ENCODE assay signal across 42 cellular contexts in the genomic region with DNA sequence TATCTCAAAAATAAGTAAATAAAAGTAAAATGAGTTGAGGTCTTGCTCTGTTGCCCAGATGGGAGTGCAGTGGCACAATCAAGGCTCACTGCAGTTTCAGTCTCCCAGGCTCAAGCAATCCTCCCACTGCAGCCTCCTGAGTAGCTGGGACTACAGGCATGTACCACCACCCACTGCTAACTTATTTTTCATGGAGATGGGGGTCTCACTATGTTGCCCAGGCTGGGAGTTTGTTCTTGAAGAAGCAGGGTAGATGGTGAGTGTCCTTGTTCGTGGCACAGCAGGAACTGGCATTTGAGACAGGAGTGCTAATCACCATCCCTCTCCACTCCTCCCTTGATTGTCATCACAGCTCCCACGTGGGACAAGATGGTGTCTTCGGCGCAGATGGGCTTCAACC. TPM values are rescaled to one million over a fixed set of nuclear protein-coding genes. Genes with fewer than 3 reads are reported as not detected.
DNase-seq lines count a peak whose midpoint lies in the region; ATAC-seq, FAIRE-seq and TF ChIP-seq lines count a peak whose summit lies in the region.
"Had no signal": no experiment of that assay in that cellular context is flagged by ENCODE, and none has a peak within 500 bp of the region (broad histone marks: within the 10 kb centered on the region; RNA-seq: fewer than 3 reads in every experiment).

No MANE protein-coding gene starts in this region.

- H3K79me2 ChIP-seq in K562 (ENCODE audit: control insufficient read depth, insufficient read depth, low read length) = peaks cover 11% of the 10 kb centered on the region; the same call in 2 of the 3 replicates
- no peaks in the 10 kb centered on the region for H3K79me2 ChIP-seq in H1 (ENCODE audit: control insufficient read depth in 1 of 2, insufficient read depth in 2 of 2, low read length in 2 of 2)
- no peaks in the 10 kb centered on the region for H3K79me2 ChIP-seq in trophoblast cell (ENCODE audit: control insufficient read depth, insufficient read depth, low read length, poor library complexity)

- H3K4me1 Mint-ChIP-seq in WTC11 = 0 out of 2 replicates have a peak, but pooled peaks cover 6% of the 10 kb centered on the region
- H3K4me1 Mint-ChIP-seq in nephron progenitor cell = no peaks in the 10 kb centered on the region

- H4K8ac ChIP-seq in H1 (ENCODE audit: extremely low read depth, insufficient read depth, low read length) (no peak overlapping the region), trophoblast cell (ENCODE audit: low read depth, low read length) (no peak overlapping the region)

- TF ChIP-seq RAD21 in K562 (CRISPR knock-in tag; conservative IDR thresholded peaks at IDR 0.05 in 1 of 2, IDR thresholded peaks at IDR 0.05 in 1 of 2) (no peak), H1 (IDR thresholded peaks at IDR 0.05 in 1 of 2, conservative IDR thresholded peaks at IDR 0.05 in 1 of 2; ENCODE audit: low read depth in 2 of 2, low read length in 2 of 2) (no peak)

- no peak overlapping the region for H2BK12ac ChIP-seq in H1 (ENCODE audit: low read depth, low read length)
- H2BK12ac ChIP-seq in trophoblast cell (ENCODE audit: low read length) = no peak overlapping the region

- H3K9me3 ChIP-seq in K562 (replicated peaks; ENCODE audit: control insufficient read depth, insufficient read depth, low read depth, low read length) (no peaks in the 10 kb centered on the region), H1 (ENCODE audit: insufficient read depth in 2 of 2, low read depth in 1 of 2, low read length in 1 of 2) (no peaks in the 10 kb centered on the region), trophoblast cell (ENCODE audit: insufficient read depth, low read depth, low read length) (peaks cover 2% of the 10 kb centered on the region), stomach (peaks cover 0 to 3% (median 0%) of the 10 kb centered on the region in 4 donors)
- H3K9me3 ChIP-seq: A549, BE2C, Caco-2 had no signal

- H4K20me1 ChIP-seq in K562 (replicated peaks; ENCODE audit: control insufficient read depth, insufficient read depth, low read length) = no peaks in the 10 kb centered on the region
- no peaks in the 10 kb centered on the region for H4K20me1 ChIP-seq in H1 (replicated peaks in 1 of 2; ENCODE audit: control insufficient read depth in 1 of 2, insufficient read depth in 2 of 2, low read length in 2 of 2)
- H4K20me1 ChIP-seq: BLaER1; BLaER1 treated with 17β-estradiol and CSF1 and Interleukin-3, amounts not matched to agents 10 nM and 100 nM had no signal

- TF ChIP-seq EP300 in K562 (IDR thresholded peaks at IDR 0.05; ENCODE audit: low read length) = no peak
- no peak for TF ChIP-seq EP300 in H1 (IDR thresholded peaks at IDR 0.05; ENCODE audit: borderline replicate concordance in 1 of 2, low read depth in 2 of 2, low read length in 2 of 2)
- no peak for TF ChIP-seq EP300 in stomach (IDR thresholded peaks at IDR 0.05)

- H4K12ac ChIP-seq in trophoblast cell (ENCODE audit: low read depth, low read length) = no peak overlapping the region

- H3K4me1 ChIP-seq in K562 (replicated peaks in 1 of 2; ENCODE audit: control insufficient read depth in 2 of 2, insufficient read depth in 2 of 2, low read length in 2 of 2) (peaks cover 0 to 7% of the 10 kb centered on the region in 2 experiments; a peak in 2 of 5 replicates), H1 (replicated peaks in 1 of 4; ENCODE audit: control insufficient read depth in 3 of 4, insufficient read depth in 4 of 4, low read length in 3 of 4) (no peaks in the 10 kb centered on the region), trophoblast cell (ENCODE audit: control insufficient read depth in 1 of 2, insufficient read depth in 2 of 2, low read length in 2 of 2) (no peaks in the 10 kb centered on the region), stomach (no peaks in the 10 kb centered on the region)
- H3K4me1 ChIP-seq: BE2C, Caco-2 had no signal

- H3K23ac ChIP-seq in H1 (ENCODE audit: insufficient read length) = no peak overlapping the region
- no peak overlapping the region for H3K23ac ChIP-seq in trophoblast cell (ENCODE audit: low read length)

- H3K27me3 ChIP-seq in K562 (ENCODE audit: control insufficient read depth in 2 of 2, insufficient read depth in 2 of 2, low read length in 2 of 2) (no peaks in the 10 kb centered on the region; a peak in 1 of 5 replicates), H1 (replicated peaks in 1 of 4; ENCODE audit: control insufficient read depth in 3 of 4, extremely low read depth in 1 of 4, insufficient read depth in 3 of 4, low read length in 3 of 4) (no peaks in the 10 kb centered on the region), trophoblast cell (ENCODE audit: insufficient read depth, low read length) (no peaks in the 10 kb centered on the region), stomach (peaks cover 0 to 5% (median 0%) of the 10 kb centered on the region in 3 donors)
- H3K27me3 ChIP-seq: BLaER1; BLaER1 treated with 17β-estradiol and CSF1 and Interleukin-3, amounts not matched to agents 10 nM and 100 nM had no signal

- no peak overlapping the region for H4K5ac ChIP-seq in H1 (ENCODE audit: insufficient read length, low read depth, low read length)

- CTCF ChIA-PET in WTC11 (lab: Charles Lee) (interaction anchor here (1.3 kb wide), 1 partner anchor 88 kb away, joined by 3 read pairs; no protein-coding TSS in a partner anchor), K562 (lab: Yijun Ruan, JAX; ENCODE audit: low intra/inter-chr PET ratio) (no interaction called here), H1 (lab: Charles Lee; ENCODE audit: partially characterized antibody) (no interaction called here)

- H2BK120ac ChIP-seq in H1 (replicated peaks; ENCODE audit: low read depth, low read length) (no peak overlapping the region), trophoblast cell (ENCODE audit: insufficient read depth, low read length, poor library complexity) (no peak overlapping the region)

- no peak overlapping the region for H2AFZ ChIP-seq in K562 (ENCODE audit: low read depth, low read length)
- H2AFZ ChIP-seq in H1 (ENCODE audit: low read length) = no peak overlapping the region
- H2AFZ ChIP-seq in trophoblast cell (ENCODE audit: insufficient read depth, low read length, poor library complexity) = no peak overlapping the region

- H3K27ac Mint-ChIP-seq in WTC11 (no peak overlapping the region), nephron progenitor cell (no peak overlapping the region)
- H3K27ac Mint-ChIP-seq: B cell; CD4-positive, alpha-beta memory T cell; CD4-positive, alpha-beta T cell; CD4-positive, CD25-positive, alpha-beta regulatory T cell; CD8-positive, alpha-beta memory T cell; CD8-positive, alpha-beta T cell had no signal

- H3K4me3 Mint-ChIP-seq in WTC11 = no peak overlapping the region
- no peak overlapping the region for H3K4me3 Mint-ChIP-seq in nephron progenitor cell
- H3K4me3 Mint-ChIP-seq: B cell; CD4-positive, alpha-beta memory T cell; CD4-positive, alpha-beta T cell; CD4-positive, CD25-positive, alpha-beta regulatory T cell; CD8-positive, alpha-beta memory T cell; CD8-positive, alpha-beta T cell had no signal

- H3K27me3 Mint-ChIP-seq in WTC11 (ENCODE audit: low read depth) (no peaks in the 10 kb centered on the region; the same call in 1 of the 2 replicates), nephron progenitor cell (ENCODE audit: low read depth, poor library complexity) (peaks cover 9% of the 10 kb centered on the region)
- H3K27me3 Mint-ChIP-seq: B cell; CD4-positive, alpha-beta memory T cell; CD8-positive, alpha-beta memory T cell had no signal

- H2BK5ac ChIP-seq in H1 (ENCODE audit: low read depth, low read length) (no peak overlapping the region), trophoblast cell (ENCODE audit: low read depth, low read length, poor library complexity) (no peak overlapping the region)

- H3K4me2 ChIP-seq in K562 (ENCODE audit: insufficient read depth, low read length) (no peak overlapping the region), H1 (ENCODE audit: insufficient read depth in 1 of 2, low read depth in 2 of 2, low read length in 2 of 2) (no peak overlapping the region), trophoblast cell (ENCODE audit: low read length) (no peak overlapping the region)
- H3K4me2 ChIP-seq: A549; BLaER1; BLaER1 treated with 17β-estradiol and CSF1 and Interleukin-3, amounts not matched to agents 10 nM and 100 nM had no signal

- H3K4me3 ChIP-seq in K562 = no peak overlapping the region
- no peak overlapping the region for H3K4me3 ChIP-seq in H1 (ENCODE audit: extremely low read depth in 1 of 4, insufficient read depth in 2 of 4, low read depth in 3 of 4, low read length in 4 of 4)
- H3K4me3 ChIP-seq in trophoblast cell (ENCODE audit: low read depth, low read length) = no peak overlapping the region
- H3K4me3 ChIP-seq in stomach = no peak overlapping the region
- H3K4me3 ChIP-seq: A549; BLaER1; BLaER1 treated with 17β-estradiol and CSF1 and Interleukin-3, amounts not matched to agents 10 nM and 100 nM had no signal

- intact Hi-C loops in K562 (cut with micrococcal nuclease) = no loop called here
- intact Hi-C loops in stomach (cut with DNase I; ENCODE audit: low total_unique reads) = no loop called here

- no peak overlapping the region for H3K56ac ChIP-seq in H1 (replicated peaks; ENCODE audit: insufficient read length, low read depth, low read length)

- no peak overlapping the region for H2BK20ac ChIP-seq in H1 (ENCODE audit: low read length)

- H3K27ac ChIP-seq in K562 (ENCODE audit: extremely low read depth, low read depth, low read length) (no peak overlapping the region), H1 (ENCODE audit: low read depth, low read length) (no peak overlapping the region), trophoblast cell (ENCODE audit: low read depth, low read length) (no peak overlapping the region), stomach (no peak overlapping the region)
- H3K27ac ChIP-seq: 22Rv1; A549; BLaER1; BLaER1 treated with 17β-estradiol and CSF1 and Interleukin-3, amounts not matched to agents 10 nM and 100 nM; C4-2B had no signal

- H3K9ac ChIP-seq in K562 (ENCODE audit: insufficient read depth in 1 of 2, low read depth in 2 of 2, low read length in 2 of 2) (no peak overlapping the region), H1 (replicated peaks in 1 of 4; ENCODE audit: extremely low read depth in 1 of 4, low read depth in 3 of 4, low read length in 3 of 4) (no peak overlapping the region), trophoblast cell (ENCODE audit: low read length) (peak overlapping the region; percentile 36)
- H3K9ac ChIP-seq: BLaER1; BLaER1 treated with 17β-estradiol and CSF1 and Interleukin-3, amounts not matched to agents 10 nM and 100 nM had no signal

- no peaks in the 10 kb centered on the region for H3K9me1 ChIP-seq in K562 (ENCODE audit: control insufficient read depth, insufficient read depth, low read length)

- H3K4ac ChIP-seq in H1 (replicated peaks; ENCODE audit: insufficient read length, low read depth, low read length) = no peak overlapping the region
- H3K4ac ChIP-seq in trophoblast cell (ENCODE audit: low read depth, low read length) = no peak overlapping the region

- no peak for TF ChIP-seq POLR2A in K562 (conservative IDR thresholded peaks at IDR 0.05)
- TF ChIP-seq POLR2A in H1 (IDR thresholded peaks at IDR 0.05; ENCODE audit: control extremely low read depth in 1 of 2, low read depth in 2 of 2, low read length in 2 of 2) = no peak
- no peak for TF ChIP-seq POLR2A in stomach (IDR thresholded peaks at IDR 0.05)

- H3K79me1 ChIP-seq in H1 (ENCODE audit: low read depth, low read length) = no peaks in the 10 kb centered on the region
- no peaks in the 10 kb centered on the region for H3K79me1 ChIP-seq in trophoblast cell (ENCODE audit: low read length)

- no peak overlapping the region for H2BK15ac ChIP-seq in H1 (ENCODE audit: low read length)

- DNase-seq in WTC11 (ENCODE audit: low spot score) = no peak
- no peak for DNase-seq in K562 (ENCODE audit: extremely low read depth in 1 of 4, low spot score in 3 of 4)
- DNase-seq in H1 (ENCODE audit: low read depth in 1 of 2, low spot score in 2 of 2) = no peak
- no peak for DNase-seq in trophoblast cell
- DNase-seq in nephron progenitor cell = no peak
- DNase-seq in stomach = no peak
- DNase-seq: 8988T; ACHN; AML-193; BE2C; C1 segment of cervical spinal cord; Caco-2; Calu3; CD4-positive, alpha-beta memory T cell; CD4-positive, alpha-beta T cell; CD4-positive, CD25-positive, alpha-beta regulatory T cell; CD8-positive, alpha-beta memory T cell; CD8-positive, alpha-beta T cell; COR-L47; DMS 273 treated with DMSO at 0.1 percent for 48 hours; DMS153; DMS53; DMS79; DMS79 treated with DMSO at 0.1 percent for 48 hours; DND-41; EL had no signal

- TF ChIP-seq CTCF in WTC11 (IDR thresholded peaks at IDR 0.05) = no peak
- TF ChIP-seq CTCF in K562 (IDR thresholded peaks at IDR 0.05 in 2 of 3, conservative IDR thresholded peaks at IDR 0.05 in 1 of 3; ENCODE audit: insufficient read depth in 2 of 3, low read depth in 1 of 3, low read length in 3 of 3) = no peak
- TF ChIP-seq CTCF in H1 (IDR thresholded peaks at IDR 0.05; ENCODE audit: control extremely low read depth in 1 of 3, insufficient read depth in 1 of 3, low read depth in 1 of 3, low read length in 3 of 3) = no peak
- no peak for TF ChIP-seq CTCF in nephron progenitor cell (IDR thresholded peaks at IDR 0.05)
- TF ChIP-seq CTCF in stomach (IDR thresholded peaks at IDR 0.05) = no peak

- 56% methylated on average over 4 of the region's 4 CpGs for WGBS in K562 (ENCODE audit: insufficient coverage, low coverage, missing lambda C conversion rate)
- WGBS in H1 (ENCODE audit: extremely low coverage in 1 of 2, insufficient coverage in 1 of 2, insufficient read length in 1 of 2, insufficient replicate concordance in 2 of 2, low coverage in 1 of 2, low lambda C conversion rate in 2 of 2, missing lambda C conversion rate in 1 of 2), 2 experiments = 100% methylated on average over 4 of the region's 4 CpGs; no CpG with 5 or more reads in 1 of the 2 experiments
- WGBS in trophoblast cell (ENCODE audit: extremely low coverage, insufficient coverage, insufficient read length) = no CpG with 5 or more reads among the region's 4 CpGs
- WGBS in stomach, 5 donors = 73 to 83% (median 81%) methylated on average over 4 of the region's 4 CpGs

- H2AK5ac ChIP-seq in H1 (ENCODE audit: low read depth, low read length) (no peak overlapping the region), trophoblast cell (ENCODE audit: low read length) (no peak overlapping the region)

- in situ Hi-C loops in K562 (cut with MboI) = no loop called here

- H3K14ac ChIP-seq in H1 (ENCODE audit: insufficient read length) (no peak overlapping the region), trophoblast cell (ENCODE audit: low read length) (no peak overlapping the region)

- H3K36me3 Mint-ChIP-seq in WTC11 (no peaks in the 10 kb centered on the region; the same call in 1 of the 2 replicates), nephron progenitor cell (ENCODE audit: low read depth) (peaks cover 18% of the 10 kb centered on the region)

- POLR2A ChIA-PET in WTC11 (lab: Charles Lee) (interaction anchor here (0.5 to 1.2 kb wide), 2 partner anchors 10 to 320 kb away, joined by 3 to 4 read pairs; no protein-coding TSS in a partner anchor), K562 (lab: Yijun Ruan, JAX) (no interaction called here), H1 (lab: Charles Lee; ENCODE audit: partially characterized antibody) (interaction anchor here (2.1 kb wide), 1 partner anchor 89 kb away, joined by 7 read pairs; no protein-coding TSS in a partner anchor)

- no TSS peak for BruUV-seq in K562 (replicated peaks; lab: Mats Ljungman, UMichigan)

- H3K23me2 ChIP-seq in H1 (ENCODE audit: low read depth, low read length) = no peaks in the 10 kb centered on the region

- peaks cover 3% of the 10 kb centered on the region; the same call in 1 of the 2 replicates for H3K9me3 Mint-ChIP-seq in WTC11
- H3K9me3 Mint-ChIP-seq in nephron progenitor cell = peaks cover 48% of the 10 kb centered on the region
- H3K9me3 Mint-ChIP-seq: CD4-positive, alpha-beta T cell; CD8-positive, alpha-beta T cell had no signal

- no peak for ATAC-seq in WTC11
- no peak for ATAC-seq in K562
- ATAC-seq in HG03139 (IDR thresholded peaks at IDR 0.05; ENCODE audit: unreplicated experiment) = no peak
- ATAC-seq in HG03432 (IDR thresholded peaks at IDR 0.05; ENCODE audit: unreplicated experiment) = no peak
- ATAC-seq: A549; CD8-positive, alpha-beta T cell had no signal

- H4K91ac ChIP-seq in H1 (replicated peaks; ENCODE audit: insufficient read length, low read length) (peak overlapping the region; percentile 74), trophoblast cell (ENCODE audit: low read depth, low read length) (no peak overlapping the region)

- H3K18ac ChIP-seq in H1 (ENCODE audit: extremely low read depth, low read length) = no peak overlapping the region
- H3K18ac ChIP-seq in trophoblast cell (ENCODE audit: low read length) = no peak overlapping the region

- FAIRE-seq in K562 (lab: Jason Lieb, UNC) = no peak
- FAIRE-seq in H1 (lab: Jason Lieb, UNC) = no peak
- FAIRE-seq: A204.1, A549, D721Med had no signal

- H3K36me3 ChIP-seq in K562 (ENCODE audit: control insufficient read depth, insufficient read depth, low read length) (peaks cover 25% of the 10 kb centered on the region; the same call in 2 of the 3 replicates), H1 (ENCODE audit: control insufficient read depth in 2 of 4, insufficient read depth in 4 of 4, low read length in 3 of 4) (no peaks in the 10 kb centered on the region), trophoblast cell (ENCODE audit: control insufficient read depth in 1 of 2, insufficient read depth in 2 of 2, low read length in 2 of 2) (no peaks in the 10 kb centered on the region), stomach (no peaks in the 10 kb centered on the region)
- H3K36me3 ChIP-seq: BE2C; BLaER1 treated with 17β-estradiol and CSF1 and Interleukin-3, amounts not matched to agents 10 nM and 100 nM had no signal

RNA-seq across cellular contexts. Expression of a gene that starts 3.5 kb away (rescaled TPM):
- total RNA-seq in WTC11 (2021) (3.0 to 3.7 TPM (median 3.4 TPM) in 3 replicates), K562 (2014; rRNA removed) (21.6 and 22.2 TPM in 2 replicates), K562 (2014; rRNA removed; fragmentation: Illumina TruSeq; extraction: Trizol) (24.2 and 25.5 TPM in 2 replicates), K562 (2015; rRNA removed; fragmentation: Illumina TruSeq; extraction: Trizol) (17.3 and 18.5 TPM in 2 replicates), K562 (2021) (33.2 and 36.2 TPM in 2 replicates), stomach (10 to 100 TPM in 4 of 5 donors, 1 to 10 TPM in 1; 9.4 to 23.5 (median 15.6) TPM)
- total RNA-seq in K562 (2011; cell fraction: chromatin; rRNA removed; ENCODE audit: low replicate concordance) = 112 and 159 TPM in 2 replicates
- total RNA-seq in K562 (2011; cell fraction: nucleolus; rRNA removed) = 75.3 and 84.4 TPM in 2 replicates
- 69.2 and 82.2 TPM in 2 replicates for total RNA-seq in K562 (2011; cell fraction: nucleoplasm; rRNA removed)
- polyA plus RNA-seq in K562 (2011; rRNA removed) (59.3 and 65.5 TPM in 2 replicates), K562 (2014; fragmentation: Illumina TruSeq; extraction: Trizol) (25.1 and 28.1 TPM in 2 replicates), K562 (2014; fragmentation: Nextera tagmentation; extraction: Ambion mirVana) (10 to 100 TPM; 10.1 to 11.9 TPM), K562 (2014; rRNA removed) (25.0 and 29.9 TPM in 2 replicates), H1 (2011; rRNA removed) (0.62 and 0.71 TPM in 2 replicates), stomach (10 to 100 TPM in 1 of 3 donors, 1 to 10 TPM in 2; 2.1 to 11.8 (median 4.8) TPM)
- 28.5 and 40.0 TPM in 2 replicates for polyA plus RNA-seq in K562 (2011; cell fraction: cytosol; rRNA removed)
- 79.9 and 89.0 TPM in 2 replicates for polyA plus RNA-seq in K562 (2011; cell fraction: nucleus; rRNA removed)
- 19.8 and 24.8 TPM in 2 replicates for polyA plus RNA-seq in K562 (2012)
- 50.6 and 66.3 TPM in 2 replicates for polyA minus RNA-seq in K562 (2011; rRNA and poly(A)+ RNA removed)
- polyA minus RNA-seq in K562 (2011; cell fraction: cytosol; rRNA and poly(A)+ RNA removed) = 22.9 and 31.5 TPM in 2 replicates
- 22.8 and 38.0 TPM in 2 replicates for polyA minus RNA-seq in K562 (2011; cell fraction: nucleus; rRNA and poly(A)+ RNA removed)
- 2.5 TPM in 2 replicates for total RNA-seq in H1 (2021; fragmentation: NEBNext Ultra II Directional; extraction: Animal tissue kit (Norgen Biotek cat#: 25700))
- polyA plus RNA-seq in H1 (2011; cell fraction: cytosol; rRNA removed) = 1.1 TPM
- polyA plus RNA-seq in H1 (2011; cell fraction: nucleus; rRNA removed) = 1.5 TPM
- polyA plus RNA-seq in H1 (2012, experiment 1 of 2) = 0.96 to 1.4 TPM (median 1.2 TPM) in 4 replicates
- 0.41 TPM for polyA plus RNA-seq in H1 (2012, experiment 2 of 2)
- 1.1 TPM for polyA plus RNA-seq in H1 (2013, experiment 1 of 2)
- 0.72 TPM for polyA plus RNA-seq in H1 (2013, experiment 2 of 2)
- polyA minus RNA-seq in H1 (2011; rRNA and poly(A)+ RNA removed) = 0.91 and 2.9 TPM in 2 replicates
- 0.59 TPM for polyA minus RNA-seq in H1 (2011; cell fraction: cytosol; rRNA and poly(A)+ RNA removed)
- polyA minus RNA-seq in H1 (2011; cell fraction: nucleus; rRNA and poly(A)+ RNA removed) = 0.50 TPM
- 3.4 and 3.7 TPM in 2 replicates for polyA plus RNA-seq in trophoblast cell (2013)
- total RNA-seq: A172 had no signal
- polyA plus RNA-seq: BJ had no signal

RNA-seq across cellular contexts. Expression of a gene that starts 22.3 kb away (rescaled TPM):
- 4.1 to 6.8 TPM (median 5.0 TPM) in 3 replicates for total RNA-seq in WTC11 (2021)
- 1.5 TPM in 1 of 2 replicates, not detected in the other for total RNA-seq in K562 (2011; cell fraction: chromatin; rRNA removed; ENCODE audit: low replicate concordance)
- total RNA-seq in K562 (2011; cell fraction: nucleolus; rRNA removed) = 1.3 TPM in 1 of 2 replicates, not detected in the other
- total RNA-seq in K562 (2011; cell fraction: nucleoplasm; rRNA removed) = 1.9 TPM in 1 of 2 replicates, not detected in the other
- 0.20 TPM in 1 of 2 replicates, not detected in the other for total RNA-seq in K562 (2014; rRNA removed)
- 0.22 TPM in 1 of 2 replicates, not detected in the other for total RNA-seq in K562 (2014; rRNA removed; fragmentation: Illumina TruSeq; extraction: Trizol)
- total RNA-seq in K562 (2015; rRNA removed; fragmentation: Illumina TruSeq; extraction: Trizol) = not detected in 2 replicates
- 0.18 TPM in 1 of 2 replicates, not detected in the other for total RNA-seq in K562 (2021)
- 0.13 and 0.19 TPM in 2 replicates for polyA plus RNA-seq in K562 (2011; rRNA removed)
- 0.07 TPM in 1 of 2 replicates, not detected in the other for polyA plus RNA-seq in K562 (2011; cell fraction: cytosol; rRNA removed)
- polyA plus RNA-seq in K562 (2011; cell fraction: nucleus; rRNA removed) = 0.16 and 0.18 TPM in 2 replicates
- polyA plus RNA-seq in K562 (2012) = 0.17 TPM in 1 of 2 replicates, not detected in the other
- 0.03 and 0.12 TPM in 2 replicates for polyA plus RNA-seq in K562 (2014; fragmentation: Illumina TruSeq; extraction: Trizol)
- under 1 TPM; 0.04 to 0.06 TPM for polyA plus RNA-seq in K562 (2014; fragmentation: Nextera tagmentation; extraction: Ambion mirVana)
- polyA plus RNA-seq in K562 (2014; rRNA removed) = not detected in 2 replicates
- 0.84 TPM in 1 of 2 replicates, not detected in the other for polyA minus RNA-seq in K562 (2011; rRNA and poly(A)+ RNA removed)
- polyA minus RNA-seq in K562 (2011; cell fraction: cytosol; rRNA and poly(A)+ RNA removed) = not detected in 2 replicates
- not detected in 2 replicates for polyA minus RNA-seq in K562 (2011; cell fraction: nucleus; rRNA and poly(A)+ RNA removed)
- 0.91 and 0.96 TPM in 2 replicates for total RNA-seq in H1 (2021; fragmentation: NEBNext Ultra II Directional; extraction: Animal tissue kit (Norgen Biotek cat#: 25700))
- 0.75 and 1.2 TPM in 2 replicates for polyA plus RNA-seq in H1 (2011; rRNA removed)
- 1.1 TPM for polyA plus RNA-seq in H1 (2011; cell fraction: cytosol; rRNA removed)
- 0.87 TPM for polyA plus RNA-seq in H1 (2011; cell fraction: nucleus; rRNA removed)
- 0.95 to 1.8 TPM (median 1.5 TPM) in 4 replicates for polyA plus RNA-seq in H1 (2012, experiment 1 of 2)
- polyA plus RNA-seq in H1 (2012, experiment 2 of 2) = 0.51 TPM
- polyA plus RNA-seq in H1 (2013, experiment 1 of 2) = 0.67 TPM
- 0.88 TPM for polyA plus RNA-seq in H1 (2013, experiment 2 of 2)
- 1.1 and 1.7 TPM in 2 replicates for polyA minus RNA-seq in H1 (2011; rRNA and poly(A)+ RNA removed)
- 0.59 TPM for polyA minus RNA-seq in H1 (2011; cell fraction: cytosol; rRNA and poly(A)+ RNA removed)
- polyA minus RNA-seq in H1 (2011; cell fraction: nucleus; rRNA and poly(A)+ RNA removed) = 0.20 TPM
- polyA plus RNA-seq in trophoblast cell (2013) = 29.3 and 33.1 TPM in 2 replicates
- total RNA-seq in stomach = not detected
- polyA plus RNA-seq in stomach = not detected
- total RNA-seq: A172; A673; Calu3; CD4-positive, alpha-beta memory T cell; CD4-positive, alpha-beta T cell; CD4-positive, CD25-positive, alpha-beta regulatory T cell; CD8-positive, alpha-beta memory T cell; CD8-positive, alpha-beta T cell; Daoy had no signal
- polyA plus RNA-seq: A549; AG04450; BJ; CD14-positive monocyte; CD4-positive, alpha-beta memory T cell; CD4-positive, CD25-positive, alpha-beta regulatory T cell; CD8-positive, alpha-beta memory T cell had no signal
